8 cellular contexts compared by ENCODE assay signal in genomic region chr3:196080997-196081833, GRCh38. TPM values are rescaled to one million over a fixed set of nuclear protein-coding genes. Genes with fewer than 3 reads are reported as not detected.
DNase-seq lines count a peak whose midpoint lies in the region; ATAC-seq lines count a peak whose summit lies in the region.

No MANE protein-coding gene starts in this region.

- DNase-seq in ELF-1 (ENCODE audit: low read depth, low spot score) (peak; percentile 76), H4 (ENCODE audit: low spot score) (peak; percentile 11), LoVo (ENCODE audit: low spot score) (peak; percentile 58), T follicular helper cell (ENCODE audit: low read depth) (peak; percentile 26), amygdala (lab: John Stamatoyannopoulos, UW) (peak in 47 of 56 donors; percentile 10 to 69 (median 41)), right cardiac atrium (peak; percentile 68 to 85 (median 85)), putamen (ENCODE audit: low spot score) (peak; percentile 66), aorta (peak; percentile 73 to 85)

- ATAC-seq in right cardiac atrium (peak; percentile 87 to 91), aorta (ENCODE audit: low FRiP score) (peak; percentile 79)

- no peaks in the 10 kb centered on the region for H3K27me3 ChIP-seq in right cardiac atrium (ENCODE audit: control insufficient read depth, insufficient read depth)
- H3K27me3 ChIP-seq in aorta (ENCODE audit: control insufficient read depth in 1 of 2, insufficient read depth in 2 of 2, low read length in 1 of 2) = no peaks in the 10 kb centered on the region

- H3K4me3 ChIP-seq in right cardiac atrium (ENCODE audit: low read length) (peak overlapping the region; percentile 82), aorta (ENCODE audit: low read length in 2 of 2) (peak overlapping the region; percentile 38 to 71)

- no peaks in the 10 kb centered on the region for H3K36me3 ChIP-seq in aorta (ENCODE audit: control insufficient read depth in 1 of 2, insufficient read depth in 2 of 2, low read length in 1 of 2)

- H3K9me3 ChIP-seq in right cardiac atrium (ENCODE audit: control insufficient read depth, low read length) (no peaks in the 10 kb centered on the region), aorta (ENCODE audit: control insufficient read depth, low read length) (no peaks in the 10 kb centered on the region)

- WGBS in right cardiac atrium = under 1% methylated on average over 61 of the region's 61 CpGs
- WGBS in aorta, 2 donors = 0% methylated on average over 60 to 61 of the region's 61 CpGs

- H3K4me1 ChIP-seq in right cardiac atrium (ENCODE audit: control insufficient read depth, insufficient read depth, low read length) (no peaks in the 10 kb centered on the region), aorta (ENCODE audit: control insufficient read depth in 1 of 2, insufficient read depth in 2 of 2, low read length in 2 of 2) (no peaks in the 10 kb centered on the region)

- intact Hi-C loops in right cardiac atrium (cut with DNase I) (no loop called here), aorta (cut with DNase I) (no loop called here)

- H3K27ac ChIP-seq in right cardiac atrium (ENCODE audit: low read length) = peak overlapping the region; percentile 91
- H3K27ac ChIP-seq in aorta (ENCODE audit: low read depth in 1 of 2, low read length in 2 of 2) = peak overlapping the region in 1 of 2 donors; percentile 53

RNA-seq across cellular contexts. Expression of gene TFRC, which starts 0.7 kb away (rescaled TPM):
- total RNA-seq in H4 (2014; rRNA removed; shearing (Covaris generic)) = 260 and 286 TPM in 2 replicates
- 100 to 1,000 TPM in 1 of 4 donors, 10 to 100 TPM in 3; 64.1 to 199 (median 91.4) TPM for total RNA-seq in right cardiac atrium
- 23.4 TPM for polyA plus RNA-seq in right cardiac atrium
- total RNA-seq in aorta = 100 to 1,000 TPM in 1 of 2 donors, 10 to 100 TPM in 1; 81.8 to 141 TPM
- polyA plus RNA-seq in aorta = 10 to 100 TPM; 19.5 to 23.7 TPM

Comparison
In these comparisons a context has a peak if more than half of its experiments do, and no peak if none do; other contexts are left out.
1. DNase-seq: peak in every context shown above with its lines; median percentile 85 in right cardiac atrium; 79 in aorta; 76 in ELF-1; 66 in putamen; 58 in LoVo; 41 in amygdala; 26 in T follicular helper cell; 11 in H4.